Comparison of ENCODE assay signal across 22 cellular contexts in genomic region chr19:51296331-51297093, GRCh38. TPM values are rescaled to one million over a fixed set of nuclear protein-coding genes. Genes with fewer than 3 reads are reported as not detected.
DNase-seq lines count a peak whose midpoint lies in the region; ATAC-seq and TF ChIP-seq lines count a peak whose summit lies in the region.
"Had no signal": no experiment of that assay in that cellular context is flagged by ENCODE, and none has a peak within 500 bp of the region (broad histone marks: within the 10 kb centered on the region; RNA-seq: fewer than 3 reads in every experiment).

No MANE protein-coding gene starts in this region.

- POLR2A ChIA-PET in PC-3 (lab: Charles Lee; ENCODE audit: unreplicated experiment), result no interaction called here

- H3K36me3 ChIP-seq in GM23338 (ENCODE audit: insufficient read depth), result no peaks in the 10 kb centered on the region; the same call in 1 of the 2 replicates
- H3K36me3 ChIP-seq in PC-3 (ENCODE audit: low read depth, low read length), result no peaks in the 10 kb centered on the region
- H3K36me3 ChIP-seq: neutrophil had no signal

- H3K9ac ChIP-seq in PC-3 (ENCODE audit: low read length), result no peak overlapping the region

- CTCF ChIA-PET in PC-3 (lab: Charles Lee), result interaction anchor here (0.8 kb wide), 1 partner anchor 82 kb away, joined by 6 read pairs; no protein-coding TSS in a partner anchor

- H4K20me1 ChIP-seq in GM23338 (replicated peaks; ENCODE audit: insufficient read depth) (no peaks in the 10 kb centered on the region), PC-3 (ENCODE audit: low read length) (no peaks in the 10 kb centered on the region)

- H3K27me3 Mint-ChIP-seq in GM23338 (ENCODE audit: insufficient read depth, low read depth, poor library complexity), result peaks cover 11% of the 10 kb centered on the region
- peaks cover 4% of the 10 kb centered on the region for H3K27me3 Mint-ChIP-seq in glutamatergic neuron (ENCODE audit: unreplicated experiment)

- H3K27ac Mint-ChIP-seq in GM23338 (no peak overlapping the region), glutamatergic neuron (ENCODE audit: unreplicated experiment) (no peak overlapping the region)
- H3K27ac Mint-ChIP-seq: activated naive CD8-positive, alpha-beta T cell treated with anti-CD3 and anti-CD28 coated beads for 36 hours; stimulated activated naive B cell treated with anti-CD40 and anti-IgM and Interleukin-4, amounts not matched to agents 10 μg/mL and 1 μg/mL and 100 μg/mL, for 72 hours had no signal

- H3K9me2 ChIP-seq in GM23338 (ENCODE audit: insufficient read depth), result no peaks in the 10 kb centered on the region
- no peaks in the 10 kb centered on the region for H3K9me2 ChIP-seq in PC-3 (replicated peaks; ENCODE audit: low read length)

- ATAC-seq in GM23338 (peak; percentile 73), PC-3 (peak; percentile 29; the same call in 1 of the 2 replicates), GM18861 (IDR thresholded peaks at IDR 0.05; ENCODE audit: unreplicated experiment) (no peak)
- ATAC-seq: effector memory CD8-positive, alpha-beta T cell; foreskin keratinocyte; stimulated activated naive B cell treated with anti-CD40 and anti-IgM and Interleukin-4, amounts not matched to agents 10 μg/mL and 1 μg/mL and 100 μg/mL, for 72 hours had no signal

- BruUV-seq in PC-3 (replicated peaks; lab: Mats Ljungman, UMichigan), result no TSS peak

- no peaks in the 10 kb centered on the region for H3K27me3 ChIP-seq in GM23338 (ENCODE audit: insufficient read depth)
- H3K27me3 ChIP-seq in PC-3 (ENCODE audit: low read length), result peaks cover 78% of the 10 kb centered on the region
- H3K27me3 ChIP-seq: foreskin keratinocyte had no signal

- intact Hi-C loops in PC-3 (cut with micrococcal nuclease), result no loop called here

- H3K4me1 Mint-ChIP-seq in GM23338 (peaks cover 52% of the 10 kb centered on the region), glutamatergic neuron (ENCODE audit: low read depth, unreplicated experiment) (peaks cover 9% of the 10 kb centered on the region)
- H3K4me1 Mint-ChIP-seq: activated naive CD8-positive, alpha-beta T cell treated with anti-CD3 and anti-CD28 coated beads for 36 hours; stimulated activated naive B cell treated with anti-CD40 and anti-IgM and Interleukin-4, amounts not matched to agents 10 μg/mL and 1 μg/mL and 100 μg/mL, for 72 hours had no signal

- H3K4me3 Mint-ChIP-seq in GM23338 (no peak overlapping the region), glutamatergic neuron (ENCODE audit: unreplicated experiment) (no peak overlapping the region)
- H3K4me3 Mint-ChIP-seq: activated naive CD8-positive, alpha-beta T cell treated with anti-CD3 and anti-CD28 coated beads for 36 hours; effector memory CD8-positive, alpha-beta T cell; stimulated activated naive B cell treated with anti-CD40 and anti-IgM and Interleukin-4, amounts not matched to agents 10 μg/mL and 1 μg/mL and 100 μg/mL, for 72 hours had no signal

- TF ChIP-seq CTCF in AG10803 (conservative IDR thresholded peaks at IDR 0.05; ENCODE audit: low read length) (peak; percentile 11; the same call in 1 of the 2 replicates), GM23338 (conservative IDR thresholded peaks at IDR 0.05; ENCODE audit: low read depth in 2 of 2) (peak; percentile 41 to 84), PC-3 (conservative IDR thresholded peaks at IDR 0.05; ENCODE audit: low read depth, low read length) (no peak; the same call in 1 of the 2 replicates), glutamatergic neuron (IDR thresholded peaks at IDR 0.05; ENCODE audit: partially characterized antibody, unreplicated experiment) (no peak)

- H3K9me3 ChIP-seq in PC-3 (ENCODE audit: low read length), result no peaks in the 10 kb centered on the region
- H3K9me3 ChIP-seq: neutrophil had no signal

- H2AFZ ChIP-seq in GM23338, result no peak overlapping the region
- no peak overlapping the region for H2AFZ ChIP-seq in PC-3 (ENCODE audit: low read length)
- H2AFZ ChIP-seq: PC-9 had no signal

- H3K4me3 ChIP-seq in AG10803 (ENCODE audit: low read length), result no peak overlapping the region
- no peak overlapping the region for H3K4me3 ChIP-seq in GM23338
- no peak overlapping the region for H3K4me3 ChIP-seq in PC-3 (ENCODE audit: low read length)
- H3K4me3 ChIP-seq: PC-9 had no signal

- no peak overlapping the region for H3K27ac ChIP-seq in GM23338 (ENCODE audit: low read depth)
- H3K27ac ChIP-seq in PC-3 (ENCODE audit: low read length), result no peak overlapping the region
- H3K27ac ChIP-seq: foreskin keratinocyte, neutrophil, PC-9 had no signal

- H3K4me2 ChIP-seq in GM23338, result peak overlapping the region; percentile 65; the same call in 1 of the 2 replicates
- H3K4me2 ChIP-seq in PC-3 (ENCODE audit: low read length), result no peak overlapping the region
- H3K4me2 ChIP-seq: PC-9 had no signal

- H3K79me2 ChIP-seq in GM23338 (replicated peaks; ENCODE audit: insufficient read depth) (no peaks in the 10 kb centered on the region), PC-3 (ENCODE audit: low read length) (no peaks in the 10 kb centered on the region)

- peaks cover 45% of the 10 kb centered on the region for H3K4me1 ChIP-seq in GM23338 (ENCODE audit: insufficient read depth)
- no peaks in the 10 kb centered on the region for H3K4me1 ChIP-seq in PC-3 (ENCODE audit: insufficient read depth, low read length)
- H3K4me1 ChIP-seq: foreskin keratinocyte had no signal

- H3K9me3 Mint-ChIP-seq in GM23338, result no peaks in the 10 kb centered on the region; the same call in 2 of the 3 replicates
- H3K9me3 Mint-ChIP-seq in glutamatergic neuron (ENCODE audit: unreplicated experiment), result peaks cover 3% of the 10 kb centered on the region
- H3K9me3 Mint-ChIP-seq: activated naive CD8-positive, alpha-beta T cell treated with anti-CD3 and anti-CD28 coated beads for 36 hours; effector memory CD8-positive, alpha-beta T cell; stimulated activated naive B cell treated with anti-CD40 and anti-IgM and Interleukin-4, amounts not matched to agents 10 μg/mL and 1 μg/mL and 100 μg/mL, for 72 hours had no signal

- H3K36me3 Mint-ChIP-seq in GM23338 (ENCODE audit: low read depth) (no peaks in the 10 kb centered on the region), glutamatergic neuron (ENCODE audit: unreplicated experiment) (no peaks in the 10 kb centered on the region)
- H3K36me3 Mint-ChIP-seq: activated naive CD8-positive, alpha-beta T cell treated with anti-CD3 and anti-CD28 coated beads for 36 hours; stimulated activated naive B cell treated with anti-CD40 and anti-IgM and Interleukin-4, amounts not matched to agents 10 μg/mL and 1 μg/mL and 100 μg/mL, for 72 hours had no signal

- peaks cover 2% of the 10 kb centered on the region; the same call in 1 of the 2 replicates for H3F3A ChIP-seq in GM23338 (replicated peaks; ENCODE audit: low read depth)
- H3F3A ChIP-seq in PC-3 (ENCODE audit: low read length, unreplicated experiment), result no peaks in the 10 kb centered on the region

- no peak for DNase-seq in AG10803 (ENCODE audit: low read depth)
- peak; percentile 65 for DNase-seq in GM23338 (ENCODE audit: low spot score)
- peak; percentile 23 for DNase-seq in PC-3
- peak; percentile 20 for DNase-seq in glutamatergic neuron
- DNase-seq in NCI-H187 (lab: John Stamatoyannopoulos, UW), result no peak
- no peak for DNase-seq in NCI-H2081 (lab: John Stamatoyannopoulos, UW)
- no peak for DNase-seq in GDM1 (lab: John Stamatoyannopoulos, UW)
- DNase-seq: activated CD4-positive, alpha-beta T cell treated with anti-CD3 and anti-CD28 coated beads for 48 hours; activated naive CD8-positive, alpha-beta T cell treated with anti-CD3 and anti-CD28 coated beads for 36 hours; activated T-cell treated with anti-CD3 and anti-CD28 coated beads, Interleukin-2, amount 50 U/mL, for 1 hour; effector memory CD8-positive, alpha-beta T cell; foreskin keratinocyte; NCI-H1105 treated with DMSO at 0.1 percent for 48 hours; NCI-H226; PC-9; stimulated activated naive B cell treated with anti-CD40 and anti-IgM and Interleukin-4, amounts not matched to agents 10 μg/mL and 1 μg/mL and 100 μg/mL, for 72 hours had no signal

TF ChIP-seq in GM23338, 12 proteins besides CTCF, POLR2A, EP300 and RAD21 (continues in another document):
- TF ChIP-seq STAT1 (IDR thresholded peaks at IDR 0.05; ENCODE audit: unreplicated experiment), result no peak
- no peak for TF ChIP-seq CREB1 (CRISPR knock-in tag; IDR thresholded peaks at IDR 0.05; ENCODE audit: low read depth)
- TF ChIP-seq ZNF331 (CRISPR knock-in tag; IDR thresholded peaks at IDR 0.05; ENCODE audit: low read depth), result no peak

RNA-seq across cellular contexts. Expression of gene IGLON5, which starts 14.9 kb away (rescaled TPM):
- total RNA-seq in GM23338 (2014; rRNA removed; shearing (Covaris generic)), result 29.1 and 29.4 TPM in 2 replicates
- 5.0 and 5.4 TPM in 2 replicates for polyA plus RNA-seq in GM23338 (2016; fragmentation: Nextera tagmentation; extraction: Ambion mirVana)
- total RNA-seq in PC-3 (2014; rRNA removed), result not detected in 2 replicates
- total RNA-seq in glutamatergic neuron (ENCODE audit: unreplicated experiment), result 59.9 TPM
- total RNA-seq: bronchial epithelial cell; foreskin keratinocyte; lung microvascular endothelial cell; PC-9; skeletal muscle tissue; T-helper 1 cell treated with Interleukin-12 subunit alpha and Interleukin-12 subunit beta and Interleukin-4 antibody, amounts not matched to agents 30 ng/mL and 1 ng/mL, for 36 hours had no signal
- polyA plus RNA-seq: foreskin keratinocyte had no signal

RNA-seq across cellular contexts. Expression of gene VSIG10L, which starts 45.4 kb away (rescaled TPM):
- 8.5 and 10.4 TPM in 2 replicates for total RNA-seq in GM23338 (2014; rRNA removed; shearing (Covaris generic))
- 9.6 and 9.8 TPM in 2 replicates for polyA plus RNA-seq in GM23338 (2016; fragmentation: Nextera tagmentation; extraction: Ambion mirVana)
- 3.1 and 3.5 TPM in 2 replicates for total RNA-seq in PC-3 (2014; rRNA removed)
- 3.5 TPM for total RNA-seq in glutamatergic neuron (ENCODE audit: unreplicated experiment)

RNA-seq across cellular contexts. Expression of gene SIGLECL1, which starts 45.6 kb away (rescaled TPM):
- total RNA-seq in GM23338 (2014; rRNA removed; shearing (Covaris generic)), result not detected in 2 replicates
- polyA plus RNA-seq in GM23338 (2016; fragmentation: Nextera tagmentation; extraction: Ambion mirVana), result not detected in 2 replicates
- total RNA-seq in PC-3 (2014; rRNA removed) (not detected in 2 replicates), glutamatergic neuron (ENCODE audit: unreplicated experiment) (not detected)
- total RNA-seq: activated naive CD8-positive, alpha-beta T cell treated with anti-CD3 and anti-CD28 coated beads for 36 hours; bronchial epithelial cell; foreskin keratinocyte; lung microvascular endothelial cell; PC-9; skeletal muscle tissue; T-helper 1 cell treated with Interleukin-12 subunit alpha and Interleukin-12 subunit beta and Interleukin-4 antibody, amounts not matched to agents 30 ng/mL and 1 ng/mL, for 36 hours had no signal
- polyA plus RNA-seq: foreskin keratinocyte had no signal

Comparison
In these comparisons a context has a peak if more than half of its experiments do, and no peak if none do; other contexts are left out.
1. DNase-seq: peak in GM23338 (single experiment), PC-3 (single experiment) and glutamatergic neuron (single experiment); none in AG10803 (single experiment), NCI-H187 (0 of 2), NCI-H2081 (0 of 2) and GDM1 (single experiment).
2. CTCF ChIP-seq: peak in AG10803 (single experiment) and GM23338 (2 of 2); none in PC-3 (single experiment) and glutamatergic neuron (single experiment).
3. RNA of gene IGLON5, which starts 14.9 kb away (total RNA-seq): 59.9 TPM in glutamatergic neuron (single experiment) and 29.1 to 29.4 TPM in GM23338; not detected in PC-3; every median in the first group is over 10 times any median in the second.